Comparison of ENCODE assay signal across 39 cellular contexts in the genomic region with DNA sequence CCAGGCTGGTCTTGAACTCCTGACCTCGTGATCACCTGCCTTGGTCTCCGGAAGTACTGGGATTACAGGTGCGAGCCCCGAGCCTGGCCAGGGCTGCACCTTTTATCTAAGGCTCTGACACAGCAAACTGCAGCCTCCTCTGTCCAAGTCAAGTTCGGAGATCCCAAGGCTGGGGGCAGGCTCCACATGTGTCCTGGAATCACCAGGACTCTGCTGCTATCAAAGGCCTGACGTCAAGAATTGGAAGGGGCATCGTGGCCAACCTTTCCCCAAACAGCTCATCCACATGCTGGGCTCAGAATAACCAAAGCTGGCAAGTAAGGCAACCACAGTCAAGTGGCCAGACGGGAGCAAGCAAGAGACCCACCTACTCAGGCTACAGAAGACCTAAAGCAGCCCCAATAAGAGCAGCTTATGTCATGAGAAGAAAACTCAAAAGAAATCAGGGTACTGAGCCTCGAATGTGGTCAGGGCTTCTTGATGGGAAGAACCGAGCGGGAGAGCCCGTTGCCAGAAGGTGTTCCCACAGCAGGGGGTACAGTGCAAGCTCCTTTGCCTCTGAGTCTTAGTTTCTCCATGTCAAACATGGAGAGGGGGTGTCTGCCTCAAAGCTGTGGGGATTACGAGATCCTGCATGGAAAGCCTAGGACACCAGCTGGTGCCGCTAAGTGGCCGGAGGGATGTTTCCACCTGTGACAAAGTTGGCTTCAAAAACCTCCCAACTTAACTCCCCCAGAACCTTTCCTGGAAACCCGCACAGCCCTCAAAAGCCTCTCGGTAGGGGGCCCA. TPM values are rescaled to one million over a fixed set of nuclear protein-coding genes. Genes with fewer than 3 reads are reported as not detected.
"Had no signal": no experiment of that assay in that cellular context is flagged by ENCODE, and none has a peak within 500 bp of the region (broad histone marks: within the 10 kb centered on the region; RNA-seq: fewer than 3 reads in every experiment).

No MANE protein-coding gene starts in this region.

- DNase-seq: activated CD4-positive, alpha-beta T cell treated with anti-CD3 and anti-CD28 coated beads for 1 hour; activated CD4-positive, alpha-beta T cell treated with anti-CD3 and anti-CD28 coated beads, Interleukin-2, amount 10 ng/mL, durations not matched to agents 7 days and 5 days; activated CD4-positive, alpha-beta T cell treated with anti-CD3 and anti-CD28 coated beads, Interleukin-2, amount 50 U/mL, for 48 hours; activated CD4-positive, CD25-positive, alpha-beta regulatory T cell; activated CD8-positive, alpha-beta memory T cell treated with anti-CD3 and anti-CD28 coated beads, Interleukin-2, amount 10 ng/mL, durations not matched to agents 7 days and 5 days; activated CD8-positive, alpha-beta memory T cell treated with anti-CD3 and anti-CD28 coated beads, Interleukin-2, amount 50 U/mL, for 48 hours; activated effector memory CD4-positive, alpha-beta T cell treated with Interleukin-2 at 50 U/mL for 16 hours; activated naive CD4-positive, alpha-beta T cell treated with anti-CD3 and anti-CD28 coated beads, Interleukin-2, amount 10 ng/mL, durations not matched to agents 7 days and 5 days; activated naive CD8-positive, alpha-beta T cell treated with anti-CD3 and anti-CD28 coated beads, Interleukin-2, amount 50 U/mL, for 24 hours; activated T-cell treated with anti-CD3 and anti-CD28 coated beads, Interleukin-2, amount 50 U/mL, for 48 hours; anterior cingulate cortex; central memory CD4-positive, alpha-beta T cell; MM.1S; MV-4-11; NCI-H1092; NCI-H1436 treated with DMSO at 0.1 percent for 48 hours; NCI-H1694 treated with DMSO at 0.1 percent for 48 hours; NCI-H2029; NCI-H2107; NCI-H2171; NCI-H510A; NCI-H526; NCI-H748 treated with DMSO at 0.1 percent for 48 hours; NK-92 treated with Interleukin-12 subunit alpha and Interleukin-12 subunit beta, amount 100 ng/mL, for 24 hours; PC-3; Peyer's patch; RPMI8226; SIG-M5; T-cell; T-helper 2 cell; T-helper 9 cell had no signal

- H3K27ac Mint-ChIP-seq: activated CD4-positive, alpha-beta T cell treated with anti-CD3 and anti-CD28 coated beads, Interleukin-2, amount 10 ng/mL, durations not matched to agents 7 days and 5 days; activated CD8-positive, alpha-beta memory T cell treated with anti-CD3 and anti-CD28 coated beads, Interleukin-2, amount 10 ng/mL, durations not matched to agents 7 days and 5 days; activated naive CD4-positive, alpha-beta T cell treated with anti-CD3 and anti-CD28 coated beads, Interleukin-2, amount 10 ng/mL, durations not matched to agents 7 days and 5 days; activated naive CD8-positive, alpha-beta T cell; activated naive CD8-positive, alpha-beta T cell treated with anti-CD3 and anti-CD28 coated beads, Interleukin-2, amount 50 U/mL, for 24 hours; T-cell had no signal

- H3K27me3 Mint-ChIP-seq: activated CD4-positive, alpha-beta T cell treated with anti-CD3 and anti-CD28 coated beads, Interleukin-2, amount 10 ng/mL, durations not matched to agents 7 days and 5 days; activated CD8-positive, alpha-beta memory T cell treated with anti-CD3 and anti-CD28 coated beads, Interleukin-2, amount 10 ng/mL, durations not matched to agents 7 days and 5 days; activated naive CD4-positive, alpha-beta T cell treated with anti-CD3 and anti-CD28 coated beads, Interleukin-2, amount 10 ng/mL, durations not matched to agents 7 days and 5 days; activated naive CD8-positive, alpha-beta T cell; activated naive CD8-positive, alpha-beta T cell treated with anti-CD3 and anti-CD28 coated beads, Interleukin-2, amount 50 U/mL, for 24 hours; brain; T-cell had no signal

- H3K4me3 Mint-ChIP-seq: activated CD4-positive, alpha-beta T cell treated with anti-CD3 and anti-CD28 coated beads, Interleukin-2, amount 10 ng/mL, durations not matched to agents 7 days and 5 days; activated CD8-positive, alpha-beta memory T cell treated with anti-CD3 and anti-CD28 coated beads, Interleukin-2, amount 10 ng/mL, durations not matched to agents 7 days and 5 days; activated naive CD4-positive, alpha-beta T cell treated with anti-CD3 and anti-CD28 coated beads, Interleukin-2, amount 10 ng/mL, durations not matched to agents 7 days and 5 days; activated naive CD8-positive, alpha-beta T cell; activated naive CD8-positive, alpha-beta T cell treated with anti-CD3 and anti-CD28 coated beads, Interleukin-2, amount 50 U/mL, for 24 hours; brain; T-cell had no signal

- H3K9me3 Mint-ChIP-seq: activated CD4-positive, alpha-beta T cell treated with anti-CD3 and anti-CD28 coated beads, Interleukin-2, amount 10 ng/mL, durations not matched to agents 7 days and 5 days; activated naive CD4-positive, alpha-beta T cell treated with anti-CD3 and anti-CD28 coated beads, Interleukin-2, amount 10 ng/mL, durations not matched to agents 7 days and 5 days; activated naive CD8-positive, alpha-beta T cell treated with anti-CD3 and anti-CD28 coated beads, Interleukin-2, amount 50 U/mL, for 24 hours; brain; T-cell had no signal

- ATAC-seq: activated CD8-positive, alpha-beta memory T cell treated with anti-CD3 and anti-CD28 coated beads, Interleukin-2, amount 10 ng/mL, durations not matched to agents 7 days and 5 days; activated naive CD8-positive, alpha-beta T cell treated with anti-CD3 and anti-CD28 coated beads, Interleukin-2, amount 50 U/mL, for 24 hours; PC-3; Right ventricle myocardium inferior; SK-N-SH treated with all-trans-retinoic acid at 6 μM for 48 hours; T-cell had no signal

- H3K4me1 Mint-ChIP-seq: activated CD8-positive, alpha-beta memory T cell treated with anti-CD3 and anti-CD28 coated beads, Interleukin-2, amount 10 ng/mL, durations not matched to agents 7 days and 5 days; activated naive CD4-positive, alpha-beta T cell treated with anti-CD3 and anti-CD28 coated beads, Interleukin-2, amount 10 ng/mL, durations not matched to agents 7 days and 5 days; brain; T-cell had no signal

- H3K9me3 ChIP-seq: Peyer's patch had no signal

RNA-seq across cellular contexts. Expression of gene GGT6, which starts 13.1 kb away (rescaled TPM):
- total RNA-seq: activated CD4-positive, alpha-beta T cell treated with anti-CD3 and anti-CD28 coated beads, Interleukin-2, amount 10 ng/mL, durations not matched to agents 7 days and 5 days; activated CD8-positive, alpha-beta memory T cell treated with anti-CD3 and anti-CD28 coated beads, Interleukin-2, amount 10 ng/mL, durations not matched to agents 7 days and 5 days; cerebellum; LHCN-M2; PC-3; SK-MEL-5; T-cell had no signal

RNA-seq across cellular contexts. Expression of gene SMTNL2, which starts 37.0 kb away (rescaled TPM):
- total RNA-seq: activated CD4-positive, alpha-beta T cell treated with anti-CD3 and anti-CD28 coated beads, Interleukin-2, amount 10 ng/mL, durations not matched to agents 7 days and 5 days; activated CD8-positive, alpha-beta memory T cell treated with anti-CD3 and anti-CD28 coated beads, Interleukin-2, amount 10 ng/mL, durations not matched to agents 7 days and 5 days; bronchial epithelial cell; LHCN-M2; PC-3; T-cell had no signal
